In genomic region chr11:118909619-118910308, GRCh38 we compare ENCODE assay signal across 10 cellular contexts. TPM values are rescaled to one million over a fixed set of nuclear protein-coding genes. Genes with fewer than 3 reads are reported as not detected.
DNase-seq lines count a peak whose midpoint lies in the region; ATAC-seq and TF ChIP-seq lines count a peak whose summit lies in the region.
"Had no signal": no experiment of that assay in that cellular context is flagged by ENCODE, and none has a peak within 500 bp of the region (broad histone marks: within the 10 kb centered on the region; RNA-seq: fewer than 3 reads in every experiment).

No MANE protein-coding gene starts in this region.

- no peak for ATAC-seq in GM21360 (IDR thresholded peaks at IDR 0.05; ENCODE audit: unreplicated experiment)

- H3K27ac ChIP-seq in SJCRH30, result peak overlapping the region; percentile 92
- H3K27ac ChIP-seq in esophagus (ENCODE audit: low read depth in 2 of 2, low read length in 1 of 2), result peak overlapping the region; percentile 94 to 98
- H3K27ac ChIP-seq: HL-60 had no signal

- H3K9me3 ChIP-seq in SJCRH30 (replicated peaks) (no peaks in the 10 kb centered on the region), esophagus (ENCODE audit: control insufficient read depth in 2 of 2, insufficient read depth in 1 of 2, low read depth in 1 of 2, low read length in 1 of 2) (no peaks in the 10 kb centered on the region)

- no peaks in the 10 kb centered on the region for H3K36me3 Mint-ChIP-seq in neural crest cell (ENCODE audit: low read depth)

- H3K36me3 ChIP-seq in SJCRH30 (no peaks in the 10 kb centered on the region), esophagus (ENCODE audit: control insufficient read depth in 2 of 2, insufficient read depth in 2 of 2, low read length in 1 of 2) (peaks cover 0 to 8% of the 10 kb centered on the region in 2 donors)

- TF ChIP-seq CTCF in AG09309 (IDR thresholded peaks at IDR 0.05; ENCODE audit: control insufficient read depth, insufficient read depth, low read depth, low read length, missing control alignments) (no peak), neural crest cell (conservative IDR thresholded peaks at IDR 0.05) (no peak)

- H3K4me3 Mint-ChIP-seq in neural crest cell, result no peak overlapping the region

- H3K27ac Mint-ChIP-seq in neural crest cell (ENCODE audit: unreplicated experiment), result peak overlapping the region; percentile 78

- peaks cover 56% of the 10 kb centered on the region for H3K4me1 ChIP-seq in SJCRH30
- H3K4me1 ChIP-seq in esophagus (ENCODE audit: control insufficient read depth in 2 of 2, insufficient read depth in 2 of 2, low read length in 1 of 2), result peaks cover 20 to 54% of the 10 kb centered on the region in 2 donors

- H3K27me3 ChIP-seq in SJCRH30 (no peaks in the 10 kb centered on the region), esophagus (ENCODE audit: control insufficient read depth in 1 of 2, insufficient read depth in 2 of 2, low read length in 2 of 2) (no peaks in the 10 kb centered on the region)

- H3K4me1 Mint-ChIP-seq in neural crest cell, result peaks cover 50% of the 10 kb centered on the region

- 24 to 45% methylated on average over 21 of the region's 21 CpGs for WGBS in esophagus, 2 donors

- H3K9me3 Mint-ChIP-seq in neural crest cell, result no peaks in the 10 kb centered on the region

- H3K27me3 Mint-ChIP-seq in neural crest cell (ENCODE audit: low read depth), result no peaks in the 10 kb centered on the region

- H3K4me3 ChIP-seq in AG09309 (ENCODE audit: control insufficient read depth, low read depth, low read length) (peak overlapping the region; percentile 43), SJCRH30 (peak overlapping the region; percentile 56), esophagus (ENCODE audit: low read depth in 1 of 2, low read length in 2 of 2) (peak overlapping the region; percentile 30 to 35)

- no peak for DNase-seq in AG09309 (ENCODE audit: low read depth)
- no peak for DNase-seq in SJCRH30
- no peak for DNase-seq in neural crest cell (ENCODE audit: low read depth, low spot score)
- DNase-seq in dedifferentiated amniotic fluid mesenchymal stem cell (ENCODE audit: extremely low spot score), result no peak
- DNase-seq in stimulated activated CD4-positive, alpha-beta T cell treated with anti-CD3 and anti-CD28 coated beads, Interleukin-15, amount 100 ng/mL, for 24 hours, result no peak
- no peak for DNase-seq in EL

RNA-seq across cellular contexts. Expression of gene BCL9L, which starts 16.0 kb away (rescaled TPM):
- 2.2 and 4.3 TPM in 2 replicates for total RNA-seq in SJCRH30 (2014; rRNA removed; shearing (Covaris generic))
- polyA plus RNA-seq in esophagus, result 10 to 100 TPM in 1 of 2 donors, 1 to 10 TPM in 1; 8.5 to 30.4 TPM
- total RNA-seq in neural crest cell, result 19.2 and 21.2 TPM in 2 replicates

RNA-seq across cellular contexts. Expression of gene CXCR5, which starts 26.1 kb away (rescaled TPM):
- total RNA-seq in SJCRH30 (2014; rRNA removed; shearing (Covaris generic)), result not detected in 2 replicates
- polyA plus RNA-seq in esophagus, result under 1 TPM; 0.11 to 0.18 TPM
- not detected in 2 replicates for total RNA-seq in neural crest cell
- total RNA-seq: left cardiac atrium had no signal

RNA-seq across cellular contexts. Expression of gene UPK2, which starts 46.3 kb away (rescaled TPM):
- not detected in 2 replicates for total RNA-seq in SJCRH30 (2014; rRNA removed; shearing (Covaris generic))
- 10 to 100 TPM in 1 of 2 donors, 1 to 10 TPM in 1; 1.1 to 11.2 TPM for polyA plus RNA-seq in esophagus
- total RNA-seq in neural crest cell, result not detected in 2 replicates
- total RNA-seq: left cardiac atrium had no signal
